8 cellular contexts compared by ENCODE assay signal in the genomic region with DNA sequence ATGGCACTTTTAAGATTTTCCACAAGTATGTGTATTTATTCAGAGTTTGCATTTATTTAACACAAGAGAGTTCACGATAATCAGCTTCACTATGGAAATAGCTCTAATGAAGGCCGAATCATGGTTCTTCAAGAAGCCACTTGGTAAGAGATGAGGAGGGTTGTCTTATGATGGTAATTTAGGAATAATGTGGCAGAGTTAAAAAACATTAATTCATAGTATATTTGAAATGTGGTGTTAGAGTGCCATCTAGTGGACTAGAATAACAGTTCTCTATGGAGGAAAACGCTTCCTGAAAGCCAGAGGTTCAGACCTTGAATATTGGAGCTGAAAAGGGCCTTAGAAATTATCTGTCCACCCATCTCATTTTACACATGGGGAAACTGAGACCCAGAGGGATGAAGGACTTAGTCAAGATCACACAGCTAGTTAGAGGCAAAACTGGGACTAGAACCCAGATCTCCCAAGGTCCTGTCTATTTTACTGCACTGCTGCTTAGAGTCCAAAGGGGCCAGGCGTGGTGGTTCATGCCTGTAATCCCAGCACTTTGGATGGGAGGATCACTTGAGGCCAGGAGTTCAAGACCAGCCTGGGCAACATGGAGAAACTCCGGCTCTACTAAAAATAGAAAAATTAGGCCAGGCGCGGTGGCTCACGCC. TPM values are rescaled to one million over a fixed set of nuclear protein-coding genes. Genes with fewer than 3 reads are reported as not detected.
A peak's percentile ranks its signal among the peaks of the same experiment; 100 is the strongest.
DNase-seq lines count a peak whose midpoint lies in the region; ATAC-seq and TF ChIP-seq lines count a peak whose summit lies in the region.

No MANE protein-coding gene starts in this region.

- peaks cover 3% of the 10 kb centered on the region for H4K20me1 ChIP-seq in osteoblast (ENCODE audit: insufficient read depth, low read length)

- H3K9me3 ChIP-seq in osteoblast (ENCODE audit: low read depth, low read length) = no peaks in the 10 kb centered on the region

- no peak overlapping the region for H2AFZ ChIP-seq in osteoblast (ENCODE audit: low read length)

- peak; percentile 60 for TF ChIP-seq CTCF in LNCaP clone FGC (IDR thresholded peaks at IDR 0.05; ENCODE audit: control insufficient read depth, extremely low read depth, insufficient read depth)
- TF ChIP-seq CTCF in osteoblast (IDR thresholded peaks at IDR 0.05; ENCODE audit: extremely low read depth, low read depth, low read length) = peak; percentile 65

- peak; percentile 81 for ATAC-seq in SK-N-SH treated with all-trans-retinoic acid at 6 μM for 48 hours
- ATAC-seq in HG03045 (IDR thresholded peaks at IDR 0.05; ENCODE audit: unreplicated experiment) = no peak
- no peak for ATAC-seq in GM21619 (IDR thresholded peaks at IDR 0.05; ENCODE audit: unreplicated experiment)
- ATAC-seq in GM18502 (IDR thresholded peaks at IDR 0.05; ENCODE audit: poor library complexity, unreplicated experiment) = no peak

- peaks cover 3% of the 10 kb centered on the region for H3K79me2 ChIP-seq in osteoblast (ENCODE audit: insufficient read depth, low read length)

- H3K27me3 ChIP-seq in osteoblast (ENCODE audit: insufficient read depth, low read length) = no peaks in the 10 kb centered on the region

- H3K27ac ChIP-seq in osteoblast (ENCODE audit: low read depth, low read length) = no peak overlapping the region

- no peak overlapping the region for H3K4me2 ChIP-seq in osteoblast (ENCODE audit: insufficient read depth, low read length)

- H3K4me1 ChIP-seq in osteoblast (ENCODE audit: insufficient read depth, low read length) = peaks cover 16% of the 10 kb centered on the region

- no peak overlapping the region for H3K4me3 ChIP-seq in LNCaP clone FGC (ENCODE audit: low read depth, low read length)
- H3K4me3 ChIP-seq in osteoblast (ENCODE audit: insufficient read depth, low read length) = no peak overlapping the region

- H3K36me3 ChIP-seq in osteoblast (ENCODE audit: insufficient read depth, low read length) = peaks cover 61% of the 10 kb centered on the region

- peak; percentile 57 for DNase-seq in GM03348 (ENCODE audit: low spot score)
- peak; percentile 14 for DNase-seq in LNCaP clone FGC (ENCODE audit: low read depth)
- DNase-seq in fibroblast of peridontal ligament (ENCODE audit: extremely low read depth) = peak; percentile 81
- peak; percentile 25 for DNase-seq in osteoblast (ENCODE audit: insufficient read length, low spot score, missing footprints)

TF ChIP-seq in SK-N-SH treated with all-trans-retinoic acid at 6 μM for 48 hours, 23 proteins besides CTCF, POLR2A, EP300 and RAD21:
- TF ChIP-seq ISL1 (CRISPR knock-in tag; IDR thresholded peaks at IDR 0.05) (no peak), TOX (CRISPR knock-in tag; IDR thresholded peaks at IDR 0.05; ENCODE audit: borderline replicate concordance) (no peak), BACH2 (CRISPR knock-in tag; IDR thresholded peaks at IDR 0.05; ENCODE audit: borderline replicate concordance) (no peak), ZFP3 (CRISPR knock-in tag; IDR thresholded peaks at IDR 0.05) (no peak), CSDC2 (CRISPR knock-in tag; IDR thresholded peaks at IDR 0.05) (no peak), RARB (CRISPR knock-in tag; IDR thresholded peaks at IDR 0.05) (no peak), ESRRG (CRISPR knock-in tag; IDR thresholded peaks at IDR 0.05) (no peak), ZNF565 (CRISPR knock-in tag; conservative IDR thresholded peaks at IDR 0.05; ENCODE audit: low read depth) (no peak), GLIS3 (CRISPR knock-in tag; IDR thresholded peaks at IDR 0.05) (no peak), PPARA (CRISPR knock-in tag; IDR thresholded peaks at IDR 0.05; ENCODE audit: borderline replicate concordance) (no peak), ZC3H10 (CRISPR knock-in tag; IDR thresholded peaks at IDR 0.05) (no peak), SNAI2 (CRISPR knock-in tag; IDR thresholded peaks at IDR 0.05) (no peak)
- TF ChIP-seq, protein P1, sequence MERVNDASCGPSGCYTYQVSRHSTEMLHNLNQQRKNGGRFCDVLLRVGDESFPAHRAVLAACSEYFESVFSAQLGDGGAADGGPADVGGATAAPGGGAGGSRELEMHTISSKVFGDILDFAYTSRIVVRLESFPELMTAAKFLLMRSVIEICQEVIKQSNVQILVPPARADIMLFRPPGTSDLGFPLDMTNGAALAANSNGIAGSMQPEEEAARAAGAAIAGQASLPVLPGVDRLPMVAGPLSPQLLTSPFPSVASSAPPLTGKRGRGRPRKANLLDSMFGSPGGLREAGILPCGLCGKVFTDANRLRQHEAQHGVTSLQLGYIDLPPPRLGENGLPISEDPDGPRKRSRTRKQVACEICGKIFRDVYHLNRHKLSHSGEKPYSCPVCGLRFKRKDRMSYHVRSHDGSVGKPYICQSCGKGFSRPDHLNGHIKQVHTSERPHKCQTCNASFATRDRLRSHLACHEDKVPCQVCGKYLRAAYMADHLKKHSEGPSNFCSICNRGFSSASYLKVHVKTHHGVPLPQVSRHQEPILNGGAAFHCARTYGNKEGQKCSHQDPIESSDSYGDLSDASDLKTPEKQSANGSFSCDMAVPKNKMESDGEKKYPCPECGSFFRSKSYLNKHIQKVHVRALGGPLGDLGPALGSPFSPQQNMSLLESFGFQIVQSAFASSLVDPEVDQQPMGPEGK (CRISPR knock-in tag; IDR thresholded peaks at IDR 0.05; ENCODE audit: borderline replicate concordance) = no peak
- TF ChIP-seq, protein P2, sequence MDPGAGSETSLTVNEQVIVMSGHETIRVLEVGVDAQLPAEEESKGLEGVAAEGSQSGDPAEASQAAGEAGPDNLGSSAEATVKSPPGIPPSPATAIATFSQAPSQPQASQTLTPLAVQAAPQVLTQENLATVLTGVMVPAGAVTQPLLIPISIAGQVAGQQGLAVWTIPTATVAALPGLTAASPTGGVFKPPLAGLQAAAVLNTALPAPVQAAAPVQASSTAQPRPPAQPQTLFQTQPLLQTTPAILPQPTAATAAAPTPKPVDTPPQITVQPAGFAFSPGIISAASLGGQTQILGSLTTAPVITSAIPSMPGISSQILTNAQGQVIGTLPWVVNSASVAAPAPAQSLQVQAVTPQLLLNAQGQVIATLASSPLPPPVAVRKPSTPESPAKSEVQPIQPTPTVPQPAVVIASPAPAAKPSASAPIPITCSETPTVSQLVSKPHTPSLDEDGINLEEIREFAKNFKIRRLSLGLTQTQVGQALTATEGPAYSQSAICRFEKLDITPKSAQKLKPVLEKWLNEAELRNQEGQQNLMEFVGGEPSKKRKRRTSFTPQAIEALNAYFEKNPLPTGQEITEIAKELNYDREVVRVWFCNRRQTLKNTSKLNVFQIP (CRISPR knock-in tag; IDR thresholded peaks at IDR 0.05; ENCODE audit: borderline replicate concordance, low read depth) = no peak
- TF ChIP-seq, protein P3, sequence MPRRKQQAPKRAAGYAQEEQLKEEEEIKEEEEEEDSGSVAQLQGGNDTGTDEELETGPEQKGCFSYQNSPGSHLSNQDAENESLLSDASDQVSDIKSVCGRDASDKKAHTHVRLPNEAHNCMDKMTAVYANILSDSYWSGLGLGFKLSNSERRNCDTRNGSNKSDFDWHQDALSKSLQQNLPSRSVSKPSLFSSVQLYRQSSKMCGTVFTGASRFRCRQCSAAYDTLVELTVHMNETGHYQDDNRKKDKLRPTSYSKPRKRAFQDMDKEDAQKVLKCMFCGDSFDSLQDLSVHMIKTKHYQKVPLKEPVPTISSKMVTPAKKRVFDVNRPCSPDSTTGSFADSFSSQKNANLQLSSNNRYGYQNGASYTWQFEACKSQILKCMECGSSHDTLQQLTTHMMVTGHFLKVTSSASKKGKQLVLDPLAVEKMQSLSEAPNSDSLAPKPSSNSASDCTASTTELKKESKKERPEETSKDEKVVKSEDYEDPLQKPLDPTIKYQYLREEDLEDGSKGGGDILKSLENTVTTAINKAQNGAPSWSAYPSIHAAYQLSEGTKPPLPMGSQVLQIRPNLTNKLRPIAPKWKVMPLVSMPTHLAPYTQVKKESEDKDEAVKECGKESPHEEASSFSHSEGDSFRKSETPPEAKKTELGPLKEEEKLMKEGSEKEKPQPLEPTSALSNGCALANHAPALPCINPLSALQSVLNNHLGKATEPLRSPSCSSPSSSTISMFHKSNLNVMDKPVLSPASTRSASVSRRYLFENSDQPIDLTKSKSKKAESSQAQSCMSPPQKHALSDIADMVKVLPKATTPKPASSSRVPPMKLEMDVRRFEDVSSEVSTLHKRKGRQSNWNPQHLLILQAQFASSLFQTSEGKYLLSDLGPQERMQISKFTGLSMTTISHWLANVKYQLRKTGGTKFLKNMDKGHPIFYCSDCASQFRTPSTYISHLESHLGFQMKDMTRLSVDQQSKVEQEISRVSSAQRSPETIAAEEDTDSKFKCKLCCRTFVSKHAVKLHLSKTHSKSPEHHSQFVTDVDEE (CRISPR knock-in tag; IDR thresholded peaks at IDR 0.05) = no peak

RNA-seq across cellular contexts. Expression of a gene that starts 33.8 kb away (rescaled TPM):
- total RNA-seq in osteoblast = 331 and 351 TPM in 2 replicates

Comparison
In these comparisons a context has a peak if more than half of its experiments do, and no peak if none do; other contexts are left out.
1. DNase-seq: peak in every context shown above with its lines; median percentile 81 in fibroblast of peridontal ligament; 57 in GM03348; 25 in osteoblast; 14 in LNCaP clone FGC.